ENCODE assay signal across 16 cellular contexts in the genomic region with DNA sequence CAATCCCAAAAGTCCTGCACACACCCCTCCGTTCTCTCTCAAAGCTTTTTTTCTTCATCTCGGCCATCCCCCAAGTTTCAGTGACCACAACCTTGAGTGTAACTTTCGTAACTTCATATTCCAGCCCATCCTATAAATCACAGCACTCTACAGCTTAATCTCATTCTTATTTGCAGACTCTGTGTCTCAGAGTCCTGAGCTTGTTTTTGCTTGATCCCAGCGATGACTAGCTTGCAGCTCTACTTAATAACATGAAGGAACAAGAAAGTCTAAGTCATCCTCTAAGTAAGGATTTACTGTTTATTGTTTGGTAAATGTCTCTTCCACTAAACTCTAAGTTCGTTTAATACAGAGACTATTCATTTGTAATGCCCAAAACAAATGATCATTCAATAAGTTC. TPM values are rescaled to one million over a fixed set of nuclear protein-coding genes. Genes with fewer than 3 reads are reported as not detected.
DNase-seq lines count a peak whose midpoint lies in the region; ATAC-seq and TF ChIP-seq lines count a peak whose summit lies in the region.
"Had no signal": no experiment of that assay in that cellular context is flagged by ENCODE, and none has a peak within 500 bp of the region (broad histone marks: within the 10 kb centered on the region; RNA-seq: fewer than 3 reads in every experiment).

No MANE protein-coding gene starts in this region.

- WGBS in hepatocyte (ENCODE audit: low lambda C conversion rate, missing lambda C conversion rate), result 61% methylated on average over 5 of the region's 5 CpGs
- WGBS in suprapubic skin, result 72% methylated on average over 5 of the region's 5 CpGs

- no peak for DNase-seq in activated naive CD8-positive, alpha-beta T cell treated with anti-CD3 and anti-CD28 coated beads, Interleukin-2, amount 50 U/mL, for 24 hours
- no peak for DNase-seq in activated naive CD8-positive, alpha-beta T cell treated with anti-CD3 and anti-CD28 coated beads for 36 hours
- DNase-seq in activated T-helper 2 cell treated with anti-CD3 and anti-CD28 coated beads, Interferon-gamma antibody, Interleukin-2, Interleukin-4, amounts not matched to agents 10 μg/mL and 5 μg/mL and 100 μg/mL, durations not matched to agents 14 hours and 24 hours and 36 hours (ENCODE audit: low spot score), result no peak
- DNase-seq in hepatocyte (ENCODE audit: low spot score) (no peak), suprapubic skin (ENCODE audit: low spot score in 2 of 2) (no peak), mesenteric fat pad (ENCODE audit: low spot score) (no peak), HuH-7 (ENCODE audit: low spot score) (no peak)
- DNase-seq: NCI-H1048, NCI-H1436 had no signal

- H3K4me3 ChIP-seq in hepatocyte (no peak overlapping the region), suprapubic skin (no peak overlapping the region)
- H3K4me3 ChIP-seq: HAP-1, MG63 had no signal

- H3K4me1 Mint-ChIP-seq in activated naive CD8-positive, alpha-beta T cell treated with anti-CD3 and anti-CD28 coated beads, Interleukin-2, amount 50 U/mL, for 24 hours, result peaks cover 40% of the 10 kb centered on the region
- peaks cover 24% of the 10 kb centered on the region for H3K4me1 Mint-ChIP-seq in activated naive CD8-positive, alpha-beta T cell treated with anti-CD3 and anti-CD28 coated beads for 36 hours
- peaks cover 29% of the 10 kb centered on the region for H3K4me1 Mint-ChIP-seq in activated T-helper 2 cell treated with anti-CD3 and anti-CD28 coated beads, Interferon-gamma antibody, Interleukin-2, Interleukin-4, amounts not matched to agents 10 μg/mL and 5 μg/mL and 100 μg/mL, durations not matched to agents 14 hours and 24 hours and 36 hours (ENCODE audit: low read depth)

- intact Hi-C loops in activated T-helper 2 cell treated with anti-CD3 and anti-CD28 coated beads, Interferon-gamma antibody, Interleukin-2, Interleukin-4, amounts not matched to agents 10 μg/mL and 5 μg/mL and 100 μg/mL, durations not matched to agents 14 hours and 24 hours and 36 hours (cut with micrococcal nuclease), result loop anchor here (1.0 to 5.0 kb wide), 5 partner anchors 594 to 875 kb away; no protein-coding TSS in a partner anchor

- H3K79me2 ChIP-seq in hepatocyte, result peaks cover 18% of the 10 kb centered on the region

- H2AFZ ChIP-seq in hepatocyte, result no peak overlapping the region

- H3K27ac Mint-ChIP-seq in activated naive CD8-positive, alpha-beta T cell treated with anti-CD3 and anti-CD28 coated beads, Interleukin-2, amount 50 U/mL, for 24 hours, result peak overlapping the region; percentile 65
- H3K27ac Mint-ChIP-seq in activated naive CD8-positive, alpha-beta T cell treated with anti-CD3 and anti-CD28 coated beads for 36 hours, result no peak overlapping the region
- H3K27ac Mint-ChIP-seq in activated T-helper 2 cell treated with anti-CD3 and anti-CD28 coated beads, Interferon-gamma antibody, Interleukin-2, Interleukin-4, amounts not matched to agents 10 μg/mL and 5 μg/mL and 100 μg/mL, durations not matched to agents 14 hours and 24 hours and 36 hours, result peak overlapping the region; percentile 10
- H3K27ac Mint-ChIP-seq: CD14-positive monocyte had no signal

- TF ChIP-seq EP300 in suprapubic skin (IDR thresholded peaks at IDR 0.05), result no peak

- no peaks in the 10 kb centered on the region for H3K9me2 ChIP-seq in hepatocyte (replicated peaks; ENCODE audit: insufficient read depth)

- ATAC-seq in activated naive CD8-positive, alpha-beta T cell treated with anti-CD3 and anti-CD28 coated beads, Interleukin-2, amount 50 U/mL, for 24 hours, result no peak
- ATAC-seq in GM18861 (IDR thresholded peaks at IDR 0.05; ENCODE audit: unreplicated experiment), result no peak

- H3K36me3 ChIP-seq in hepatocyte (replicated peaks; ENCODE audit: insufficient read depth, low read depth) (no peaks in the 10 kb centered on the region), suprapubic skin (no peaks in the 10 kb centered on the region)
- H3K36me3 ChIP-seq: HAP-1 had no signal

- H3K27me3 ChIP-seq in hepatocyte (no peaks in the 10 kb centered on the region), suprapubic skin (no peaks in the 10 kb centered on the region)
- H3K27me3 ChIP-seq: MG63 had no signal

- TF ChIP-seq CTCF in hepatocyte (IDR thresholded peaks at IDR 0.05; ENCODE audit: poor library complexity) (no peak), suprapubic skin (IDR thresholded peaks at IDR 0.05) (no peak)

- TF ChIP-seq POLR2A in suprapubic skin (IDR thresholded peaks at IDR 0.05), result no peak

- H3K4me2 ChIP-seq in hepatocyte, result peak overlapping the region; percentile 17

- no peak overlapping the region for H3K4me3 Mint-ChIP-seq in activated naive CD8-positive, alpha-beta T cell treated with anti-CD3 and anti-CD28 coated beads, Interleukin-2, amount 50 U/mL, for 24 hours
- no peak overlapping the region for H3K4me3 Mint-ChIP-seq in activated naive CD8-positive, alpha-beta T cell treated with anti-CD3 and anti-CD28 coated beads for 36 hours
- H3K4me3 Mint-ChIP-seq in activated T-helper 2 cell treated with anti-CD3 and anti-CD28 coated beads, Interferon-gamma antibody, Interleukin-2, Interleukin-4, amounts not matched to agents 10 μg/mL and 5 μg/mL and 100 μg/mL, durations not matched to agents 14 hours and 24 hours and 36 hours (ENCODE audit: low read depth), result no peak overlapping the region
- H3K4me3 Mint-ChIP-seq: CD14-positive monocyte had no signal

- H3K9me3 ChIP-seq in hepatocyte (ENCODE audit: low read depth) (no peaks in the 10 kb centered on the region), suprapubic skin (no peaks in the 10 kb centered on the region)
- H3K9me3 ChIP-seq: HAP-1, MG63 had no signal

- H3K4me1 ChIP-seq in hepatocyte (ENCODE audit: insufficient read depth) (no peaks in the 10 kb centered on the region), suprapubic skin (peaks cover 19% of the 10 kb centered on the region)

- H3K27ac ChIP-seq in hepatocyte, result peak overlapping the region; percentile 69
- peak overlapping the region; percentile 59 for H3K27ac ChIP-seq in suprapubic skin
- H3K27ac ChIP-seq: HL-60 had no signal

- H3K9me3 Mint-ChIP-seq in activated naive CD8-positive, alpha-beta T cell treated with anti-CD3 and anti-CD28 coated beads, Interleukin-2, amount 50 U/mL, for 24 hours, result no peaks in the 10 kb centered on the region
- H3K9me3 Mint-ChIP-seq in activated naive CD8-positive, alpha-beta T cell treated with anti-CD3 and anti-CD28 coated beads for 36 hours, result no peaks in the 10 kb centered on the region
- no peaks in the 10 kb centered on the region for H3K9me3 Mint-ChIP-seq in activated T-helper 2 cell treated with anti-CD3 and anti-CD28 coated beads, Interferon-gamma antibody, Interleukin-2, Interleukin-4, amounts not matched to agents 10 μg/mL and 5 μg/mL and 100 μg/mL, durations not matched to agents 14 hours and 24 hours and 36 hours
- H3K9me3 Mint-ChIP-seq: CD14-positive monocyte had no signal

- no peaks in the 10 kb centered on the region for H4K20me1 ChIP-seq in hepatocyte (ENCODE audit: insufficient read depth, poor library complexity, severe bottlenecking)

- peaks cover 11% of the 10 kb centered on the region for H3K36me3 Mint-ChIP-seq in activated naive CD8-positive, alpha-beta T cell treated with anti-CD3 and anti-CD28 coated beads, Interleukin-2, amount 50 U/mL, for 24 hours (ENCODE audit: low read depth)
- peaks cover 2% of the 10 kb centered on the region for H3K36me3 Mint-ChIP-seq in activated naive CD8-positive, alpha-beta T cell treated with anti-CD3 and anti-CD28 coated beads for 36 hours
- H3K36me3 Mint-ChIP-seq in activated T-helper 2 cell treated with anti-CD3 and anti-CD28 coated beads, Interferon-gamma antibody, Interleukin-2, Interleukin-4, amounts not matched to agents 10 μg/mL and 5 μg/mL and 100 μg/mL, durations not matched to agents 14 hours and 24 hours and 36 hours (ENCODE audit: low read depth), result no peaks in the 10 kb centered on the region
- H3K36me3 Mint-ChIP-seq: CD14-positive monocyte had no signal

- peaks cover 10% of the 10 kb centered on the region for H3K27me3 Mint-ChIP-seq in activated naive CD8-positive, alpha-beta T cell treated with anti-CD3 and anti-CD28 coated beads, Interleukin-2, amount 50 U/mL, for 24 hours
- peaks cover 14% of the 10 kb centered on the region for H3K27me3 Mint-ChIP-seq in activated naive CD8-positive, alpha-beta T cell treated with anti-CD3 and anti-CD28 coated beads for 36 hours
- H3K27me3 Mint-ChIP-seq in activated T-helper 2 cell treated with anti-CD3 and anti-CD28 coated beads, Interferon-gamma antibody, Interleukin-2, Interleukin-4, amounts not matched to agents 10 μg/mL and 5 μg/mL and 100 μg/mL, durations not matched to agents 14 hours and 24 hours and 36 hours (ENCODE audit: low read depth), result peaks cover 29% of the 10 kb centered on the region

RNA-seq across cellular contexts. Expression of gene SPDL1, which starts 2.6 kb away (rescaled TPM):
- 10 to 100 TPM; 50.4 to 52.5 TPM for total RNA-seq in activated naive CD8-positive, alpha-beta T cell treated with anti-CD3 and anti-CD28 coated beads for 36 hours
- total RNA-seq in activated T-helper 2 cell treated with anti-CD3 and anti-CD28 coated beads, Interferon-gamma antibody, Interleukin-2, Interleukin-4, amounts not matched to agents 10 μg/mL and 5 μg/mL and 100 μg/mL, durations not matched to agents 14 hours and 24 hours and 36 hours, result 35.1 and 35.2 TPM in 2 replicates
- total RNA-seq in hepatocyte, result 16.7 and 27.3 TPM in 2 replicates
- 17.9 and 18.4 TPM in 2 replicates for polyA plus RNA-seq in hepatocyte
- 1 to 10 TPM; 6.4 to 9.4 (median 7.3) TPM for total RNA-seq in suprapubic skin
- 7.0 TPM for total RNA-seq in mesenteric fat pad

RNA-seq across cellular contexts. Expression of gene DOCK2, which starts 56.1 kb away (rescaled TPM):
- 100 to 1,000 TPM; 149 TPM for total RNA-seq in activated naive CD8-positive, alpha-beta T cell treated with anti-CD3 and anti-CD28 coated beads for 36 hours
- 217 and 246 TPM in 2 replicates for total RNA-seq in activated T-helper 2 cell treated with anti-CD3 and anti-CD28 coated beads, Interferon-gamma antibody, Interleukin-2, Interleukin-4, amounts not matched to agents 10 μg/mL and 5 μg/mL and 100 μg/mL, durations not matched to agents 14 hours and 24 hours and 36 hours
- total RNA-seq in hepatocyte (0.48 and 0.60 TPM in 2 replicates), suprapubic skin (10 to 100 TPM in 1 of 4 donors, 1 to 10 TPM in 3; 2.3 to 11.2 (median 3.2) TPM), mesenteric fat pad (49.4 TPM)
- 0.62 TPM in 1 of 2 replicates, not detected in the other for polyA plus RNA-seq in hepatocyte
- total RNA-seq: G401, SK-MEL-5 had no signal
